Comparison of ENCODE assay signal across 22 cellular contexts in genomic region chr9:18849910-18850677, GRCh38.
DNase-seq lines count a peak whose midpoint lies in the region; ATAC-seq and TF ChIP-seq lines count a peak whose summit lies in the region.
"Had no signal": no experiment of that assay in that cellular context is flagged by ENCODE, and none has a peak within 500 bp of the region (broad histone marks: within the 10 kb centered on the region; RNA-seq: fewer than 3 reads in every experiment).

No MANE protein-coding gene starts in this region.

- intact Hi-C loops in spleen (cut with DNase I; ENCODE audit: low total_unique reads): loop anchor here (10.0 kb wide), 1 partner anchor 65 kb away; no protein-coding TSS in a partner anchor

- WGBS in endodermal cell (ENCODE audit: insufficient coverage in 1 of 2, insufficient read length in 1 of 2), 2 experiments: 92 to 96% methylated on average over 3 to 4 of the region's 4 CpGs
- 68 to 83% (median 75%) methylated on average over 4 of the region's 4 CpGs for WGBS in spleen, 5 donors

- no peak for TF ChIP-seq POLR2A in spleen (IDR thresholded peaks at IDR 0.05)

- H3K4me1 ChIP-seq in BE2C (peaks cover 13% of the 10 kb centered on the region), GM23338 (ENCODE audit: insufficient read depth) (no peaks in the 10 kb centered on the region), endodermal cell (ENCODE audit: control insufficient read depth, insufficient read depth, low read length) (no peaks in the 10 kb centered on the region), spleen (no peaks in the 10 kb centered on the region)
- H3K4me1 ChIP-seq: SJCRH30 had no signal

- H3K27me3 ChIP-seq in BE2C: no peaks in the 10 kb centered on the region
- no peaks in the 10 kb centered on the region for H3K27me3 ChIP-seq in GM23338 (ENCODE audit: insufficient read depth)
- no peaks in the 10 kb centered on the region for H3K27me3 ChIP-seq in endodermal cell (ENCODE audit: control insufficient read depth, insufficient read depth, low read length, poor library complexity, severe bottlenecking)
- no peaks in the 10 kb centered on the region for H3K27me3 ChIP-seq in spleen (replicated peaks in 1 of 7)
- H3K27me3 ChIP-seq: MG63, SJCRH30 had no signal

- H3K4me1 Mint-ChIP-seq in GM23338: no peaks in the 10 kb centered on the region
- H3K4me1 Mint-ChIP-seq in endodermal cell: no peaks in the 10 kb centered on the region
- H3K4me1 Mint-ChIP-seq: B cell had no signal

- no peak overlapping the region for H3K27ac ChIP-seq in GM23338 (ENCODE audit: low read depth)
- no peak overlapping the region for H3K27ac ChIP-seq in endodermal cell (ENCODE audit: low read depth, low read length)
- peak overlapping the region in 7 of 8 donors; percentile 5 to 74 (median 54) for H3K27ac ChIP-seq in spleen
- H3K27ac ChIP-seq: SJCRH30 had no signal

- no peak overlapping the region for H3K4me3 Mint-ChIP-seq in GM23338
- no peak overlapping the region for H3K4me3 Mint-ChIP-seq in endodermal cell
- H3K4me3 Mint-ChIP-seq: B cell; CD4-positive, alpha-beta T cell had no signal

- peak; percentile 54; the same call in 2 of the 3 replicates for ATAC-seq in GM23338
- no peak for ATAC-seq in GM19455 (IDR thresholded peaks at IDR 0.05; ENCODE audit: unreplicated experiment)

- no peaks in the 10 kb centered on the region for H4K20me1 ChIP-seq in GM23338 (replicated peaks; ENCODE audit: insufficient read depth)

- H3K9me3 Mint-ChIP-seq in GM23338: peaks cover 3% of the 10 kb centered on the region
- peaks cover 7% of the 10 kb centered on the region for H3K9me3 Mint-ChIP-seq in endodermal cell
- H3K9me3 Mint-ChIP-seq: CD4-positive, alpha-beta T cell had no signal

- no peak overlapping the region for H3K4me2 ChIP-seq in GM23338

- H3K9me3 ChIP-seq in BE2C: no peaks in the 10 kb centered on the region
- peaks cover 8% of the 10 kb centered on the region for H3K9me3 ChIP-seq in endodermal cell (ENCODE audit: control insufficient read depth, low read length)
- peaks cover 0 to under 1% (median 0%) of the 10 kb centered on the region in 8 donors for H3K9me3 ChIP-seq in spleen
- H3K9me3 ChIP-seq: MG63, SJCRH30 had no signal

- H3K27me3 Mint-ChIP-seq in GM23338 (ENCODE audit: insufficient read depth, low read depth, poor library complexity): no peaks in the 10 kb centered on the region
- peaks cover 7% of the 10 kb centered on the region for H3K27me3 Mint-ChIP-seq in endodermal cell (ENCODE audit: insufficient read depth)
- H3K27me3 Mint-ChIP-seq: B cell; CD4-positive, alpha-beta T cell had no signal

- H3F3A ChIP-seq in GM23338 (replicated peaks; ENCODE audit: low read depth): no peaks in the 10 kb centered on the region

- TF ChIP-seq CTCF in BE2C (IDR thresholded peaks at IDR 0.05; ENCODE audit: low read depth, low read length) (peak; percentile 40), GM23338 (conservative IDR thresholded peaks at IDR 0.05; ENCODE audit: low read depth in 2 of 2) (0 out of 4 replicates have a peak, but pooled peaks have one; percentile 4 to 8), endodermal cell (conservative IDR thresholded peaks at IDR 0.05) (peak; percentile 35), spleen (IDR thresholded peaks at IDR 0.05 in 8 of 11, conservative IDR thresholded peaks at IDR 0.05 in 3 of 11) (no peak)

- H3K79me2 ChIP-seq in GM23338 (replicated peaks; ENCODE audit: insufficient read depth): no peaks in the 10 kb centered on the region

- H3K36me3 Mint-ChIP-seq in GM23338 (ENCODE audit: low read depth): peaks cover 2% of the 10 kb centered on the region; the same call in 2 of the 3 replicates
- H3K36me3 Mint-ChIP-seq in endodermal cell (ENCODE audit: low read depth): no peaks in the 10 kb centered on the region

- H3K36me3 ChIP-seq in BE2C (no peaks in the 10 kb centered on the region), GM23338 (ENCODE audit: insufficient read depth) (peaks cover 6% of the 10 kb centered on the region; the same call in 1 of the 2 replicates), endodermal cell (ENCODE audit: control insufficient read depth, insufficient read depth, low read length) (no peaks in the 10 kb centered on the region), spleen (no peaks in the 10 kb centered on the region)
- H3K36me3 ChIP-seq: SJCRH30 had no signal

- peak; percentile 59 for DNase-seq in BE2C
- no peak for DNase-seq in GM23338 (ENCODE audit: low spot score)
- no peak for DNase-seq in endodermal cell
- no peak for DNase-seq in spleen
- no peak for DNase-seq in foreskin melanocyte
- no peak for DNase-seq in activated CD4-positive, alpha-beta T cell treated with anti-CD3 and anti-CD28 coated beads, Interleukin-2, amount 50 U/mL, for 1 hour
- DNase-seq: CD4-positive, alpha-beta T cell; DMS53; HCEC 1CT; IMR-90; Karpas-422; MG63; NCI-H1092 treated with DMSO at 0.1 percent for 48 hours; NCI-H1694; NCI-H2107; NCI-H345; NCI-H526 treated with DMSO at 0.1 percent for 48 hours; OCI-M1; RPMI8226; SJCRH30 had no signal

- H2AFZ ChIP-seq in GM23338: no peak overlapping the region; the same call in 1 of the 2 replicates

- no peaks in the 10 kb centered on the region for H3K9me2 ChIP-seq in GM23338 (ENCODE audit: insufficient read depth)

- no peak overlapping the region for H3K27ac Mint-ChIP-seq in GM23338
- H3K27ac Mint-ChIP-seq in endodermal cell: no peak overlapping the region
- H3K27ac Mint-ChIP-seq: B cell; CD4-positive, alpha-beta T cell had no signal

- no peak overlapping the region for H3K9ac ChIP-seq in endodermal cell (ENCODE audit: extremely low read depth, low read length, poor library complexity, severe bottlenecking)

- no peak overlapping the region for H3K4me3 ChIP-seq in BE2C (ENCODE audit: low read depth, low read length)
- H3K4me3 ChIP-seq in GM23338: no peak overlapping the region
- H3K4me3 ChIP-seq in endodermal cell (ENCODE audit: low read length): no peak overlapping the region
- no peak overlapping the region for H3K4me3 ChIP-seq in spleen
- H3K4me3 ChIP-seq: MG63, SJCRH30 had no signal

TF ChIP-seq in GM23338, 12 proteins besides CTCF, POLR2A, EP300 and RAD21:
- no peak for TF ChIP-seq POLR2AphosphoS5 (IDR thresholded peaks at IDR 0.05; ENCODE audit: low read depth)
- TF ChIP-seq NANOG (IDR thresholded peaks at IDR 0.05; ENCODE audit: borderline replicate concordance): no peak
- no peak for TF ChIP-seq CREB1 (CRISPR knock-in tag; IDR thresholded peaks at IDR 0.05; ENCODE audit: low read depth)
- no peak for TF ChIP-seq JUNB (IDR thresholded peaks at IDR 0.05; ENCODE audit: unreplicated experiment)
- TF ChIP-seq ZNF331 (CRISPR knock-in tag; IDR thresholded peaks at IDR 0.05; ENCODE audit: low read depth): no peak
- TF ChIP-seq ETS1 (IDR thresholded peaks at IDR 0.05): no peak
- TF ChIP-seq STAT1 (IDR thresholded peaks at IDR 0.05; ENCODE audit: unreplicated experiment): no peak

Comparison
In these comparisons a context has a peak if more than half of its experiments do, and no peak if none do; other contexts are left out.
1. CTCF ChIP-seq: peak in BE2C (single experiment), GM23338 (2 of 2) and endodermal cell (single experiment); none in spleen (0 of 11).
2. H3K27ac ChIP-seq: peak in spleen (7 of 8); none in GM23338 (single experiment) and endodermal cell (single experiment).